Comparison of ENCODE assay signal across 14 cellular contexts in genomic region chr6:20454201-20454824, GRCh38. TPM values are rescaled to one million over a fixed set of nuclear protein-coding genes. Genes with fewer than 3 reads are reported as not detected.
DNase-seq lines count a peak whose midpoint lies in the region; TF ChIP-seq lines count a peak whose summit lies in the region.
"Had no signal": no experiment of that assay in that cellular context is flagged by ENCODE, and none has a peak within 500 bp of the region (broad histone marks: within the 10 kb centered on the region; RNA-seq: fewer than 3 reads in every experiment).

No MANE protein-coding gene starts in this region.

- no peak overlapping the region for H3K4me3 Mint-ChIP-seq in activated naive CD4-positive, alpha-beta T cell treated with anti-CD3 and anti-CD28 coated beads, Interleukin-2, amount 10 ng/mL, durations not matched to agents 7 days and 5 days
- H3K4me3 Mint-ChIP-seq in activated naive CD4-positive, alpha-beta T cell treated with anti-CD3 and anti-CD28 coated beads for 36 hours, result no peak overlapping the region
- no peak overlapping the region for H3K4me3 Mint-ChIP-seq in activated T-helper 2 cell treated with anti-CD3 and anti-CD28 coated beads, Interferon-gamma antibody, Interleukin-2, Interleukin-4, amounts not matched to agents 10 μg/mL and 5 μg/mL and 100 μg/mL, durations not matched to agents 14 hours and 24 hours and 36 hours (ENCODE audit: low read depth)
- H3K4me3 Mint-ChIP-seq in nephron progenitor cell, result no peak overlapping the region
- H3K4me3 Mint-ChIP-seq: stimulated activated naive B cell treated with anti-CD40 and anti-IgM and Interleukin-4, amounts not matched to agents 10 μg/mL and 1 μg/mL and 100 μg/mL, for 72 hours had no signal

- H3K27ac Mint-ChIP-seq in activated naive CD4-positive, alpha-beta T cell treated with anti-CD3 and anti-CD28 coated beads, Interleukin-2, amount 10 ng/mL, durations not matched to agents 7 days and 5 days, result no peak overlapping the region
- H3K27ac Mint-ChIP-seq in activated naive CD4-positive, alpha-beta T cell treated with anti-CD3 and anti-CD28 coated beads for 36 hours, result no peak overlapping the region
- peak overlapping the region; percentile 67 for H3K27ac Mint-ChIP-seq in activated T-helper 2 cell treated with anti-CD3 and anti-CD28 coated beads, Interferon-gamma antibody, Interleukin-2, Interleukin-4, amounts not matched to agents 10 μg/mL and 5 μg/mL and 100 μg/mL, durations not matched to agents 14 hours and 24 hours and 36 hours
- H3K27ac Mint-ChIP-seq in nephron progenitor cell, result peak overlapping the region; percentile 21
- H3K27ac Mint-ChIP-seq: stimulated activated naive B cell treated with anti-CD40 and anti-IgM and Interleukin-4, amounts not matched to agents 10 μg/mL and 1 μg/mL and 100 μg/mL, for 72 hours had no signal

- peaks cover 53% of the 10 kb centered on the region for H3K36me3 Mint-ChIP-seq in activated naive CD4-positive, alpha-beta T cell treated with anti-CD3 and anti-CD28 coated beads, Interleukin-2, amount 10 ng/mL, durations not matched to agents 7 days and 5 days
- peaks cover 21% of the 10 kb centered on the region for H3K36me3 Mint-ChIP-seq in activated naive CD4-positive, alpha-beta T cell treated with anti-CD3 and anti-CD28 coated beads for 36 hours (ENCODE audit: low read depth)
- H3K36me3 Mint-ChIP-seq in activated T-helper 2 cell treated with anti-CD3 and anti-CD28 coated beads, Interferon-gamma antibody, Interleukin-2, Interleukin-4, amounts not matched to agents 10 μg/mL and 5 μg/mL and 100 μg/mL, durations not matched to agents 14 hours and 24 hours and 36 hours (ENCODE audit: low read depth), result peaks cover 61% of the 10 kb centered on the region
- peaks cover 97% of the 10 kb centered on the region for H3K36me3 Mint-ChIP-seq in nephron progenitor cell (ENCODE audit: low read depth)

- intact Hi-C loops in activated naive CD4-positive, alpha-beta T cell treated with anti-CD3 and anti-CD28 coated beads for 36 hours (cut with micrococcal nuclease), result no loop called here
- intact Hi-C loops in activated T-helper 2 cell treated with anti-CD3 and anti-CD28 coated beads, Interferon-gamma antibody, Interleukin-2, Interleukin-4, amounts not matched to agents 10 μg/mL and 5 μg/mL and 100 μg/mL, durations not matched to agents 14 hours and 24 hours and 36 hours (cut with micrococcal nuclease), result loop anchor here (2.0 to 5.0 kb wide), 2 partner anchors 37 to 50 kb away; no protein-coding TSS in a partner anchor

- peaks cover 26% of the 10 kb centered on the region for H3K4me1 Mint-ChIP-seq in activated naive CD4-positive, alpha-beta T cell treated with anti-CD3 and anti-CD28 coated beads, Interleukin-2, amount 10 ng/mL, durations not matched to agents 7 days and 5 days
- peaks cover 25% of the 10 kb centered on the region for H3K4me1 Mint-ChIP-seq in activated naive CD4-positive, alpha-beta T cell treated with anti-CD3 and anti-CD28 coated beads for 36 hours (ENCODE audit: low read depth)
- H3K4me1 Mint-ChIP-seq in activated T-helper 2 cell treated with anti-CD3 and anti-CD28 coated beads, Interferon-gamma antibody, Interleukin-2, Interleukin-4, amounts not matched to agents 10 μg/mL and 5 μg/mL and 100 μg/mL, durations not matched to agents 14 hours and 24 hours and 36 hours (ENCODE audit: low read depth), result peaks cover 43% of the 10 kb centered on the region
- H3K4me1 Mint-ChIP-seq in nephron progenitor cell, result peaks cover 11% of the 10 kb centered on the region

- CTCF ChIA-PET in activated naive CD4-positive, alpha-beta T cell treated with anti-CD3 and anti-CD28 coated beads, Interleukin-2, amount 10 ng/mL, durations not matched to agents 7 days and 5 days (lab: Charles Lee), result interaction anchor here (0.6 to 1.2 kb wide), 2 partner anchors 9 to 50 kb away, joined by 3 to 4 read pairs; no protein-coding TSS in a partner anchor
- CTCF ChIA-PET in activated naive CD4-positive, alpha-beta T cell treated with anti-CD3 and anti-CD28 coated beads for 36 hours (lab: Charles Lee), result interaction anchor here (1.1 kb wide), 1 partner anchor 164 kb away, joined by 3 read pairs; no protein-coding TSS in a partner anchor

- no peaks in the 10 kb centered on the region for H3K27me3 Mint-ChIP-seq in activated naive CD4-positive, alpha-beta T cell treated with anti-CD3 and anti-CD28 coated beads, Interleukin-2, amount 10 ng/mL, durations not matched to agents 7 days and 5 days
- no peaks in the 10 kb centered on the region for H3K27me3 Mint-ChIP-seq in activated naive CD4-positive, alpha-beta T cell treated with anti-CD3 and anti-CD28 coated beads for 36 hours (ENCODE audit: low read depth)
- H3K27me3 Mint-ChIP-seq in activated T-helper 2 cell treated with anti-CD3 and anti-CD28 coated beads, Interferon-gamma antibody, Interleukin-2, Interleukin-4, amounts not matched to agents 10 μg/mL and 5 μg/mL and 100 μg/mL, durations not matched to agents 14 hours and 24 hours and 36 hours (ENCODE audit: low read depth), result no peaks in the 10 kb centered on the region
- peaks cover 5% of the 10 kb centered on the region for H3K27me3 Mint-ChIP-seq in nephron progenitor cell (ENCODE audit: low read depth, poor library complexity)
- H3K27me3 Mint-ChIP-seq: stimulated activated naive B cell treated with anti-CD40 and anti-IgM and Interleukin-4, amounts not matched to agents 10 μg/mL and 1 μg/mL and 100 μg/mL, for 72 hours had no signal

- H3K9me3 Mint-ChIP-seq in activated naive CD4-positive, alpha-beta T cell treated with anti-CD3 and anti-CD28 coated beads, Interleukin-2, amount 10 ng/mL, durations not matched to agents 7 days and 5 days, result no peaks in the 10 kb centered on the region
- H3K9me3 Mint-ChIP-seq in activated naive CD4-positive, alpha-beta T cell treated with anti-CD3 and anti-CD28 coated beads for 36 hours, result no peaks in the 10 kb centered on the region
- no peaks in the 10 kb centered on the region for H3K9me3 Mint-ChIP-seq in activated T-helper 2 cell treated with anti-CD3 and anti-CD28 coated beads, Interferon-gamma antibody, Interleukin-2, Interleukin-4, amounts not matched to agents 10 μg/mL and 5 μg/mL and 100 μg/mL, durations not matched to agents 14 hours and 24 hours and 36 hours
- peaks cover 34% of the 10 kb centered on the region for H3K9me3 Mint-ChIP-seq in nephron progenitor cell

- DNase-seq in activated naive CD4-positive, alpha-beta T cell treated with anti-CD3 and anti-CD28 coated beads, Interleukin-2, amount 10 ng/mL, durations not matched to agents 7 days and 5 days, result peak; percentile 23
- DNase-seq in activated naive CD4-positive, alpha-beta T cell treated with anti-CD3 and anti-CD28 coated beads for 36 hours, result no peak
- DNase-seq in LoVo (ENCODE audit: low spot score) (peak; percentile 29), nephron progenitor cell (no peak), retina (no peak), NOMO-1 treated with dmso at 0.1 percent for 144 hours (lab: John Stamatoyannopoulos, UW; ENCODE audit: unreplicated experiment) (no peak), CD1c-positive myeloid dendritic cell (ENCODE audit: extremely low spot score) (no peak)
- no peak for DNase-seq in activated T-helper 2 cell treated with anti-CD3 and anti-CD28 coated beads, Interferon-gamma antibody, Interleukin-2, Interleukin-4, amounts not matched to agents 10 μg/mL and 5 μg/mL and 100 μg/mL, durations not matched to agents 14 hours and 24 hours and 36 hours (ENCODE audit: low spot score)
- DNase-seq: activated CD4-positive, CD25-positive, alpha-beta regulatory T cell treated with anti-CD3 and anti-CD28 coated beads, Interleukin-2, amount 50 U/mL, for 72 hours; aorta; NCI-H1105 treated with DMSO at 0.1 percent for 48 hours; Peyer's patch; sigmoid colon; stimulated activated naive B cell treated with anti-CD40 and anti-IgM and Interleukin-4, amounts not matched to agents 10 μg/mL and 1 μg/mL and 100 μg/mL, for 72 hours had no signal

- no peak for TF ChIP-seq CTCF in nephron progenitor cell (IDR thresholded peaks at IDR 0.05)

RNA-seq across cellular contexts. Expression of gene E2F3, which starts 52.6 kb away (rescaled TPM):
- 10 to 100 TPM; 12.7 to 13.1 TPM for total RNA-seq in activated naive CD4-positive, alpha-beta T cell treated with anti-CD3 and anti-CD28 coated beads for 36 hours
- total RNA-seq in activated T-helper 2 cell treated with anti-CD3 and anti-CD28 coated beads, Interferon-gamma antibody, Interleukin-2, Interleukin-4, amounts not matched to agents 10 μg/mL and 5 μg/mL and 100 μg/mL, durations not matched to agents 14 hours and 24 hours and 36 hours, result 27.9 TPM in 2 replicates

Comparison
In these comparisons a context has a peak if more than half of its experiments do, and no peak if none do; other contexts are left out.
1. DNase-seq: peak in activated naive CD4-positive, alpha-beta T cell treated with anti-CD3 and anti-CD28 coated beads, Interleukin-2, amount 10 ng/mL, durations not matched to agents 7 days and 5 days (single experiment) and LoVo (single experiment); none in activated naive CD4-positive, alpha-beta T cell treated with anti-CD3 and anti-CD28 coated beads for 36 hours (single experiment), activated T-helper 2 cell treated with anti-CD3 and anti-CD28 coated beads, Interferon-gamma antibody, Interleukin-2, Interleukin-4, amounts not matched to agents 10 μg/mL and 5 μg/mL and 100 μg/mL, durations not matched to agents 14 hours and 24 hours and 36 hours (single experiment), nephron progenitor cell (single experiment), retina (single experiment), NOMO-1 treated with dmso at 0.1 percent for 144 hours (single experiment) and CD1c-positive myeloid dendritic cell (single experiment).
2. H3K27ac Mint-ChIP-seq: peak in activated T-helper 2 cell treated with anti-CD3 and anti-CD28 coated beads, Interferon-gamma antibody, Interleukin-2, Interleukin-4, amounts not matched to agents 10 μg/mL and 5 μg/mL and 100 μg/mL, durations not matched to agents 14 hours and 24 hours and 36 hours (single experiment) and nephron progenitor cell (single experiment); none in activated naive CD4-positive, alpha-beta T cell treated with anti-CD3 and anti-CD28 coated beads, Interleukin-2, amount 10 ng/mL, durations not matched to agents 7 days and 5 days (single experiment) and activated naive CD4-positive, alpha-beta T cell treated with anti-CD3 and anti-CD28 coated beads for 36 hours (single experiment).